In the genomic region with DNA sequence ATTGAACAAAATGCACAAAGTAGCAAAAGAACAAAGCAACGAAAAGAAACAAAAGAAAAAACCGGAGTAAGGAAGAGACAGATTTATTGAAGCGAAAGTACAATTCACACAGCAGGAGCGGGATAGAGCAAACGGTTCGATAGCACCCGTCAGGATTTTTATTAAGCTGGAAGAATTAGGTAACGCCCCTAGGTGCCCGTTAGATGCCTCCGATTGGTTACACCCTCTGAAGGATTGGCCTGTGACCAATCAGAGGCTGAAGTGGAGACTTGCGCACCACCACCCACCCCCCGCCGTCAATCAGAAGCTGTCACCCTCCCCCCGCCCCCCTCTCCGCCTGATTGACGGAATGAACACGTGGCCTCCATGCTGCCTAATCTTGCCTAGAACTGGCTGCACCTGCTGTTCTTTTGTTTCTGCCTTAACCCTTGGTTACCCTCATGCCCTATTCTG, we compare ENCODE assay signal across 9 cellular contexts. TPM values are rescaled to one million over a fixed set of nuclear protein-coding genes. Genes with fewer than 3 reads are reported as not detected.
DNase-seq lines count a peak whose midpoint lies in the region; ATAC-seq and TF ChIP-seq lines count a peak whose summit lies in the region.
"Had no signal": no experiment of that assay in that cellular context is flagged by ENCODE, and none has a peak within 500 bp of the region (broad histone marks: within the 10 kb centered on the region; RNA-seq: fewer than 3 reads in every experiment).

No MANE protein-coding gene starts in this region.

- intact Hi-C loops in lower lobe of right lung (cut with DNase I) = no loop called here
- intact Hi-C loops in OCI-LY7 (cut with micrococcal nuclease; ENCODE audit: unreplicated experiment) = loop anchor here (5.0 kb wide), 2 partner anchors 101 to 279 kb away; a partner anchor contains a TSS

- H4K20me1 ChIP-seq in OCI-LY7 (ENCODE audit: insufficient read depth, low read length) = no peaks in the 10 kb centered on the region

- no peak overlapping the region for H3K4me3 ChIP-seq in lower lobe of right lung
- no peak overlapping the region for H3K4me3 ChIP-seq in OCI-LY7 (ENCODE audit: low read depth, low read length, poor library complexity, severe bottlenecking)

- CTCF ChIA-PET in OCI-LY7 (lab: Charles Lee; ENCODE audit: unreplicated experiment) = no interaction called here

- H3K27ac ChIP-seq in lower lobe of right lung = no peak overlapping the region
- no peak overlapping the region for H3K27ac ChIP-seq in OCI-LY7 (ENCODE audit: low read depth, low read length, poor library complexity, severe bottlenecking)

- H3K36me3 Mint-ChIP-seq in activated naive CD8-positive, alpha-beta T cell treated with anti-CD3 and anti-CD28 coated beads for 36 hours = peaks cover 28% of the 10 kb centered on the region
- peaks cover 17% of the 10 kb centered on the region for H3K36me3 Mint-ChIP-seq in nephron (ENCODE audit: low read depth)

- no peak overlapping the region for H3K4me2 ChIP-seq in OCI-LY7 (ENCODE audit: low read length)

- no peaks in the 10 kb centered on the region for H3K9me3 ChIP-seq in lower lobe of right lung
- no peaks in the 10 kb centered on the region for H3K9me3 ChIP-seq in OCI-LY7 (ENCODE audit: low read length)

- peaks cover 28% of the 10 kb centered on the region for H3K79me2 ChIP-seq in OCI-LY7 (ENCODE audit: insufficient read depth, low read depth, low read length)

- peak overlapping the region; percentile 1 for H3K4me3 Mint-ChIP-seq in activated naive CD8-positive, alpha-beta T cell treated with anti-CD3 and anti-CD28 coated beads for 36 hours
- H3K4me3 Mint-ChIP-seq in nephron = peak overlapping the region; percentile 94 to 98 (median 94)

- BruUV-seq in OCI-LY7 (replicated peaks; lab: Mats Ljungman, UMichigan) = no TSS peak

- TF ChIP-seq CTCF in nephron (IDR thresholded peaks at IDR 0.05; ENCODE audit: unreplicated experiment in 3 of 3) = no peak
- TF ChIP-seq CTCF in lower lobe of right lung (IDR thresholded peaks at IDR 0.05) = no peak
- no peak for TF ChIP-seq CTCF in OCI-LY7 (conservative IDR thresholded peaks at IDR 0.05; ENCODE audit: low read length)

- H3K36me3 ChIP-seq in lower lobe of right lung (peaks cover 6% of the 10 kb centered on the region), OCI-LY7 (ENCODE audit: insufficient read depth, low read length) (peaks cover 17% of the 10 kb centered on the region)

- ATAC-seq in lower lobe of right lung (no peak), GM18907 (IDR thresholded peaks at IDR 0.05; ENCODE audit: unreplicated experiment) (no peak)

- peak overlapping the region; percentile 70 for H3K27ac Mint-ChIP-seq in activated naive CD8-positive, alpha-beta T cell treated with anti-CD3 and anti-CD28 coated beads for 36 hours
- H3K27ac Mint-ChIP-seq in nephron = peak overlapping the region; percentile 87 to 94 (median 88)

- H3K4me1 ChIP-seq in lower lobe of right lung (peaks cover 10% of the 10 kb centered on the region), OCI-LY7 (ENCODE audit: insufficient read depth, low read length, poor library complexity, severe bottlenecking) (peaks cover 12% of the 10 kb centered on the region)

- H3K9me3 Mint-ChIP-seq in activated naive CD8-positive, alpha-beta T cell treated with anti-CD3 and anti-CD28 coated beads for 36 hours = peaks cover 2% of the 10 kb centered on the region
- no peaks in the 10 kb centered on the region for H3K9me3 Mint-ChIP-seq in nephron

- H3K27me3 ChIP-seq in lower lobe of right lung (ENCODE audit: low read depth) = no peaks in the 10 kb centered on the region

- no peak overlapping the region for H2AFZ ChIP-seq in OCI-LY7 (ENCODE audit: low read length)

- peak; percentile 6 for DNase-seq in GM19238 (ENCODE audit: insufficient read length, low spot score)
- DNase-seq in NCI-H187 (lab: John Stamatoyannopoulos, UW) = peak; percentile 50 to 64
- DNase-seq in activated naive CD8-positive, alpha-beta T cell treated with anti-CD3 and anti-CD28 coated beads for 36 hours = no peak
- no peak for DNase-seq in lower lobe of right lung
- no peak for DNase-seq in ureter (ENCODE audit: low spot score)
- DNase-seq in OCI-LY7 (ENCODE audit: low spot score) = no peak
- DNase-seq: NCI-H524 treated with DMSO at 0.1 percent for 48 hours had no signal

- H3K4me1 Mint-ChIP-seq in activated naive CD8-positive, alpha-beta T cell treated with anti-CD3 and anti-CD28 coated beads for 36 hours = peaks cover 16% of the 10 kb centered on the region
- H3K4me1 Mint-ChIP-seq in nephron = peaks cover 5% of the 10 kb centered on the region

- no peaks in the 10 kb centered on the region for H3K27me3 Mint-ChIP-seq in activated naive CD8-positive, alpha-beta T cell treated with anti-CD3 and anti-CD28 coated beads for 36 hours
- peaks cover 8% of the 10 kb centered on the region for H3K27me3 Mint-ChIP-seq in nephron (ENCODE audit: low read depth)

- no peaks in the 10 kb centered on the region for H3K9me2 ChIP-seq in OCI-LY7 (ENCODE audit: insufficient read depth, low read length)

- POLR2A ChIA-PET in OCI-LY7 (lab: Charles Lee) = no interaction called here

RNA-seq across cellular contexts. Expression of a gene that starts 16.8 kb away (rescaled TPM):
- total RNA-seq in activated naive CD8-positive, alpha-beta T cell treated with anti-CD3 and anti-CD28 coated beads for 36 hours = not detected
- total RNA-seq in lower lobe of right lung = not detected
- total RNA-seq in ureter = not detected
- not detected in 2 replicates for total RNA-seq in OCI-LY7 (2014; rRNA removed; shearing (Covaris generic))
- not detected in 2 replicates for total RNA-seq in OCI-LY7 (2022)

Comparison
In these comparisons a context has a peak if more than half of its experiments do, and no peak if none do; other contexts are left out.
1. DNase-seq: peak in GM19238 (single experiment) and NCI-H187 (2 of 2); none in activated naive CD8-positive, alpha-beta T cell treated with anti-CD3 and anti-CD28 coated beads for 36 hours (single experiment), lower lobe of right lung (single experiment), ureter (single experiment) and OCI-LY7 (single experiment).